8 cellular contexts compared by ENCODE assay signal in genomic region chr2:32264422-32265149, GRCh38. TPM values are rescaled to one million over a fixed set of nuclear protein-coding genes. Genes with fewer than 3 reads are reported as not detected.
DNase-seq lines count a peak whose midpoint lies in the region; ATAC-seq and TF ChIP-seq lines count a peak whose summit lies in the region.

Gene NLRC4, minus strand, starts transcription at chr2:32264886. Its CDS starts 8,111 bp downstream, at chr2:32256775.

- H4K20me1 ChIP-seq in OCI-LY3 (ENCODE audit: insufficient read depth, low read length), result no peaks in the 10 kb centered on the region

- intact Hi-C loops in lower lobe of right lung (cut with DNase I), result no loop called here
- intact Hi-C loops in colonic mucosa (cut with DNase I), result no loop called here

- peak; percentile 94 for ATAC-seq in GM18909 (IDR thresholded peaks at IDR 0.05; ENCODE audit: poor library complexity, unreplicated experiment)
- ATAC-seq in HG02798 (IDR thresholded peaks at IDR 0.05; ENCODE audit: poor library complexity, unreplicated experiment), result peak; percentile 88
- ATAC-seq in lower lobe of right lung, result peak; percentile 89 to 91

- H3K4me1 ChIP-seq in OCI-LY3 (ENCODE audit: low read length) (peaks cover 19% of the 10 kb centered on the region), lower lobe of right lung (no peaks in the 10 kb centered on the region), colonic mucosa (no peaks in the 10 kb centered on the region)

- H3K4me2 ChIP-seq in OCI-LY3 (ENCODE audit: low read length), result peak within 1 kb of the TSS; percentile 89

- no peak for TF ChIP-seq CTCF in OCI-LY3 (IDR thresholded peaks at IDR 0.05; ENCODE audit: low read depth, low read length)
- no peak for TF ChIP-seq CTCF in lower lobe of right lung (IDR thresholded peaks at IDR 0.05)
- no peak for TF ChIP-seq CTCF in colonic mucosa (IDR thresholded peaks at IDR 0.05)

- H2AFZ ChIP-seq in OCI-LY3 (ENCODE audit: low read depth, low read length), result peak within 1 kb of the TSS; percentile 100

- no peaks in the 10 kb centered on the region for H3K9me3 ChIP-seq in OCI-LY3 (ENCODE audit: insufficient read depth, low read length)
- H3K9me3 ChIP-seq in lower lobe of right lung, result no peaks in the 10 kb centered on the region
- H3K9me3 ChIP-seq in colonic mucosa, result no peaks in the 10 kb centered on the region

- H3K27ac ChIP-seq in OCI-LY3 (ENCODE audit: low read length) (peak within 1 kb of the TSS; percentile 68), lower lobe of right lung (peak within 1 kb of the TSS; percentile 73), colonic mucosa (no peak within 1 kb of the TSS)

- H3K9ac ChIP-seq in OCI-LY3 (ENCODE audit: low read length) (peak within 1 kb of the TSS; percentile 64), colonic mucosa (ENCODE audit: low read depth in 2 of 2, low read length in 2 of 2) (peak within 1 kb of the TSS in 1 of 2 donors; percentile 41)

- H3K4me3 ChIP-seq in OCI-LY3 (ENCODE audit: low read length) (peak within 1 kb of the TSS; percentile 70), lower lobe of right lung (peak within 1 kb of the TSS; percentile 45), colonic mucosa (no peak within 1 kb of the TSS)

- no peaks in the 10 kb centered on the region for H3K79me2 ChIP-seq in OCI-LY3 (ENCODE audit: low read length)

- no peaks in the 10 kb centered on the region for H3K36me3 ChIP-seq in OCI-LY3 (replicated peaks; ENCODE audit: low read depth, low read length)
- no peaks in the 10 kb centered on the region for H3K36me3 ChIP-seq in lower lobe of right lung
- H3K36me3 ChIP-seq in colonic mucosa, result no peaks in the 10 kb centered on the region

- DNase-seq in lower lobe of right lung, result no peak
- DNase-seq in ureter (ENCODE audit: low spot score), result no peak
- no peak for DNase-seq in colonic mucosa
- no peak for DNase-seq in glomerular visceral epithelial cell (ENCODE audit: extremely low spot score)
- DNase-seq in HCEC 1CT, result no peak

- H3K27me3 ChIP-seq in OCI-LY3 (ENCODE audit: low read depth, low read length) (no peaks in the 10 kb centered on the region), lower lobe of right lung (ENCODE audit: low read depth) (no peaks in the 10 kb centered on the region), colonic mucosa (no peaks in the 10 kb centered on the region)

RNA-seq across cellular contexts. Expression of gene NLRC4, which starts in this region (rescaled TPM):
- 24.4 TPM for total RNA-seq in lower lobe of right lung
- 0.65 TPM for total RNA-seq in ureter
- total RNA-seq in colonic mucosa, result under 1 TPM; 0.22 to 0.74 TPM

Comparison
In these comparisons a context has a peak if more than half of its experiments do, and no peak if none do; other contexts are left out.
1. RNA of gene NLRC4 (total RNA-seq): 24.4 TPM in lower lobe of right lung (single experiment); 0.22 to 0.74 TPM in colonic mucosa and 0.65 TPM in ureter (single experiment); every median in the first group is over 10 times any median in the second.
2. Peak in every context shown above with its lines, with median percentiles within 50 percentile points of each other: ATAC-seq.